1 cellular context compared by ENCODE assay signal in the genomic region with DNA sequence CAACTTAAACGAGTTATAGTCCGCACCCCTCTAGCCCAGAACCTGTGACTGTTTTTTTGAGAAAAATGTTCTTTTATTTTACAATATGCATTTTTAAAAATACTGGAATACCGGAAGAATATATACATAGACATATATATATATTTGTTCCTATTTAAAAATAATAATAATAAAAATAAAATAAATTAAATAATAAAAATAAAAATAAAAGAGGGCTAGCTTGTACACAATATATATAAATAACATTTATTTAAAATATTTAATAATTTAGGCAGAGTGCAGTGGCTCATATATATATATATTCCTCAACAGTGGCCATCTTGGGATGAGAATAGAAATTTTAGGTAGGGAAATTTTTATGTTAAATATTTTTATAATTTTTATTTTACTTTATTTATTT.
TF ChIP-seq lines count a peak whose summit lies in the region.

No MANE protein-coding gene starts in this region.

TF ChIP-seq in GM23338, 12 proteins besides CTCF, POLR2A, EP300 and RAD21 (continued from another document):
- TF ChIP-seq, protein P1, sequence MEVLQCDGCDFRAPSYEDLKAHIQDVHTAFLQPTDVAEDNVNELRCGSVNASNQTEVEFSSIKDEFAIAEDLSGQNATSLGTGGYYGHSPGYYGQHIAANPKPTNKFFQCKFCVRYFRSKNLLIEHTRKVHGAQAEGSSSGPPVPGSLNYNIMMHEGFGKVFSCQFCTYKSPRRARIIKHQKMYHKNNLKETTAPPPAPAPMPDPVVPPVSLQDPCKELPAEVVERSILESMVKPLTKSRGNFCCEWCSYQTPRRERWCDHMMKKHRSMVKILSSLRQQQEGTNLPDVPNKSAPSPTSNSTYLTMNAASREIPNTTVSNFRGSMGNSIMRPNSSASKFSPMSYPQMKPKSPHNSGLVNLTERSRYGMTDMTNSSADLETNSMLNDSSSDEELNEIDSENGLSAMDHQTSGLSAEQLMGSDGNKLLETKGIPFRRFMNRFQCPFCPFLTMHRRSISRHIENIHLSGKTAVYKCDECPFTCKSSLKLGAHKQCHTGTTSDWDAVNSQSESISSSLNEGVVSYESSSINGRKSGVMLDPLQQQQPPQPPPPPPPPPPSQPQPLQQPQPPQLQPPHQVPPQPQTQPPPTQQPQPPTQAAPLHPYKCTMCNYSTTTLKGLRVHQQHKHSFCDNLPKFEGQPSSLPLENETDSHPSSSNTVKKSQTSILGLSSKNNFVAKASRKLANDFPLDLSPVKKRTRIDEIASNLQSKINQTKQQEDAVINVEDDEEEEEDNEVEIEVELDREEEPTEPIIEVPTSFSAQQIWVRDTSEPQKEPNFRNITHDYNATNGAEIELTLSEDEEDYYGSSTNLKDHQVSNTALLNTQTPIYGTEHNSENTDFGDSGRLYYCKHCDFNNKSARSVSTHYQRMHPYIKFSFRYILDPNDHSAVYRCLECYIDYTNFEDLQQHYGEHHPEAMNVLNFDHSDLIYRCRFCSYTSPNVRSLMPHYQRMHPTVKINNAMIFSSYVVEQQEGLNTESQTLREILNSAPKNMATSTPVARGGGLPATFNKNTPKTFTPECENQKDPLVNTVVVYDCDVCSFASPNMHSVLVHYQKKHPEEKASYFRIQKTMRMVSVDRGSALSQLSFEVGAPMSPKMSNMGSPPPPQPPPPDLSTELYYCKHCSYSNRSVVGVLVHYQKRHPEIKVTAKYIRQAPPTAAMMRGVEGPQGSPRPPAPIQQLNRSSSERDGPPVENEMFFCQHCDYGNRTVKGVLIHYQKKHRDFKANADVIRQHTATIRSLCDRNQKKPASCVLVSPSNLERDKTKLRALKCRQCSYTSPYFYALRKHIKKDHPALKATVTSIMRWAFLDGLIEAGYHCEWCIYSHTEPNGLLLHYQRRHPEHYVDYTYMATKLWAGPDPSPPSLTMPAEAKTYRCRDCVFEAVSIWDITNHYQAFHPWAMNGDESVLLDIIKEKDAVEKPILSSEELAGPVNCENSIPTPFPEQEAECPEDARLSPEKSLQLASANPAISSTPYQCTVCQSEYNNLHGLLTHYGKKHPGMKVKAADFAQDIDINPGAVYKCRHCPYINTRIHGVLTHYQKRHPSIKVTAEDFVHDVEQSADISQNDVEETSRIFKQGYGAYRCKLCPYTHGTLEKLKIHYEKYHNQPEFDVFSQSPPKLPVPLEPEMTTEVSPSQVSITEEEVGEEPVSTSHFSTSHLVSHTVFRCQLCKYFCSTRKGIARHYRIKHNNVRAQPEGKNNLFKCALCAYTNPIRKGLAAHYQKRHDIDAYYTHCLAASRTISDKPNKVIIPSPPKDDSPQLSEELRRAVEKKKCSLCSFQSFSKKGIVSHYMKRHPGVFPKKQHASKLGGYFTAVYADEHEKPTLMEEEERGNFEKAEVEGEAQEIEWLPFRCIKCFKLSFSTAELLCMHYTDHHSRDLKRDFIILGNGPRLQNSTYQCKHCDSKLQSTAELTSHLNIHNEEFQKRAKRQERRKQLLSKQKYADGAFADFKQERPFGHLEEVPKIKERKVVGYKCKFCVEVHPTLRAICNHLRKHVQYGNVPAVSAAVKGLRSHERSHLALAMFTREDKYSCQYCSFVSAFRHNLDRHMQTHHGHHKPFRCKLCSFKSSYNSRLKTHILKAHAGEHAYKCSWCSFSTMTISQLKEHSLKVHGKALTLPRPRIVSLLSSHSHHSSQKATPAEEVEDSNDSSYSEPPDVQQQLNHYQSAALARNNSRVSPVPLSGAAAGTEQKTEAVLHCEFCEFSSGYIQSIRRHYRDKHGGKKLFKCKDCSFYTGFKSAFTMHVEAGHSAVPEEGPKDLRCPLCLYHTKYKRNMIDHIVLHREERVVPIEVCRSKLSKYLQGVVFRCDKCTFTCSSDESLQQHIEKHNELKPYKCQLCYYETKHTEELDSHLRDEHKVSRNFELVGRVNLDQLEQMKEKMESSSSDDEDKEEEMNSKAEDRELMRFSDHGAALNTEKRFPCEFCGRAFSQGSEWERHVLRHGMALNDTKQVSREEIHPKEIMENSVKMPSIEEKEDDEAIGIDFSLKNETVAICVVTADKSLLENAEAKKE (CRISPR knock-in tag; IDR thresholded peaks at IDR 0.05), result no peak
- no peak for TF ChIP-seq STAT1 (IDR thresholded peaks at IDR 0.05; ENCODE audit: unreplicated experiment)
- no peak for TF ChIP-seq ZNF331 (CRISPR knock-in tag; IDR thresholded peaks at IDR 0.05; ENCODE audit: low read depth)
